ENCODE assay signal across 18 cellular contexts in the genomic region with DNA sequence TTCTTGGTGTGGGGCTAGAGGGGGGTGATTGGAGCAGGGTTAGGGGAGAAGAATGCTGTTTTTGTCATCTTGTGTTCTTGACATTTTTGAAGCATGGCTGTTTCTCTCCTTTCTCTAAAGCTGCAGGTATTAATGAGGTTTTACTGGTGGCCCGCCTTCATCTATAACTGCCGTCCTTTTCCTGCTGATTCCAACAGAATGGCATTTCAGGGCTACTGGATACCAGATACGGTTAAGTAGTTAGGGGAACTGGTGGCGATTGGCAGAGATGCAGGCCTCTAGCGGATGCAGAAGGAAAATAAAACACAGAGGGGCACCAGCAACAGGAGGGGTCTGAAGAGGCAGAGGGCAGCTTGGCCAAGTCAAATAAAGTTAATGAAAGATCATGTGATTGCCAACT.
DNase-seq lines count a peak whose midpoint lies in the region; ATAC-seq, FAIRE-seq and TF ChIP-seq lines count a peak whose summit lies in the region.
"Had no signal": no experiment of that assay in that cellular context is flagged by ENCODE, and none has a peak within 500 bp of the region (broad histone marks: within the 10 kb centered on the region; RNA-seq: fewer than 3 reads in every experiment).

No MANE protein-coding gene starts in this region.

- TF ChIP-seq RAD21 in H1 (IDR thresholded peaks at IDR 0.05 in 1 of 2, conservative IDR thresholded peaks at IDR 0.05 in 1 of 2; ENCODE audit: low read depth in 2 of 2, low read length in 2 of 2) = peak in 1 of 2 experiments; percentile 22; a peak in 1 of 4 replicates

- H3K23ac ChIP-seq in H1 (ENCODE audit: insufficient read length) (no peak overlapping the region), neuronal stem cell (ENCODE audit: low read depth, low read length, poor library complexity) (no peak overlapping the region)

- DNase-seq in Caki2 (ENCODE audit: low read depth) (peak; percentile 88), H1 (ENCODE audit: low read depth in 1 of 2, low spot score in 2 of 2) (no peak), neuronal stem cell (ENCODE audit: low spot score) (no peak), UCSD-AML1 (lab: John Stamatoyannopoulos, UW; ENCODE audit: unreplicated experiment) (no peak), mucosa of gallbladder (ENCODE audit: low spot score) (no peak)
- DNase-seq: CD4-positive, alpha-beta memory T cell; DMS53; EL; NCI-H1105; NCI-H1694 treated with DMSO at 0.1 percent for 48 hours; NCI-H2107; NCI-H524 had no signal

- H3K18ac ChIP-seq in H1 (ENCODE audit: extremely low read depth, low read length) (no peak overlapping the region), neuronal stem cell (ENCODE audit: low read length) (no peak overlapping the region)

- no peak overlapping the region for H4K8ac ChIP-seq in H1 (ENCODE audit: extremely low read depth, insufficient read depth, low read length)
- no peak overlapping the region for H4K8ac ChIP-seq in neuronal stem cell (ENCODE audit: low read depth, low read length)

- peak; percentile 13 for FAIRE-seq in H1 (lab: Jason Lieb, UNC)
- FAIRE-seq: A204.1, K562 had no signal

- H2AK5ac ChIP-seq in H1 (ENCODE audit: low read depth, low read length) = no peak overlapping the region
- no peak overlapping the region for H2AK5ac ChIP-seq in neuronal stem cell (ENCODE audit: low read depth, low read length)

- H2BK12ac ChIP-seq in H1 (ENCODE audit: low read depth, low read length) (no peak overlapping the region), neuronal stem cell (ENCODE audit: low read length) (no peak overlapping the region)

- in situ Hi-C loops in Caki2 (cut with HindIII; ENCODE audit: low pct_unique_long_range_greater_than_20kb, low sequenced_read_pairs) = no loop called here

- H2BK5ac ChIP-seq in H1 (ENCODE audit: low read depth, low read length) = no peak overlapping the region
- H2BK5ac ChIP-seq in neuronal stem cell (ENCODE audit: low read length) = no peak overlapping the region

- H3K79me2 ChIP-seq in H1 (ENCODE audit: control insufficient read depth in 1 of 2, insufficient read depth in 2 of 2, low read length in 2 of 2) = no peaks in the 10 kb centered on the region

- H3K79me1 ChIP-seq in H1 (ENCODE audit: low read depth, low read length) (no peaks in the 10 kb centered on the region), neuronal stem cell (ENCODE audit: low read depth, low read length) (no peaks in the 10 kb centered on the region)

- H3K4ac ChIP-seq in H1 (replicated peaks; ENCODE audit: insufficient read length, low read depth, low read length) (no peak overlapping the region), neuronal stem cell (ENCODE audit: low read length) (no peak overlapping the region)

- no peak overlapping the region for H2BK20ac ChIP-seq in H1 (ENCODE audit: low read length)

- H3K4me1 ChIP-seq in HUES48 (ENCODE audit: control insufficient read depth, insufficient read depth, low read length) (peaks cover 17% of the 10 kb centered on the region), H1 (replicated peaks in 1 of 4; ENCODE audit: control insufficient read depth in 3 of 4, insufficient read depth in 4 of 4, low read length in 3 of 4) (peaks cover 1 to 11% (median 7%) of the 10 kb centered on the region in 4 experiments; a peak in 5 of 7 replicates), neuronal stem cell (ENCODE audit: control insufficient read depth in 2 of 2, insufficient read depth in 1 of 2, low read depth in 1 of 2, low read length in 2 of 2) (peaks cover 9 to 19% of the 10 kb centered on the region in 2 donors)

- H3K4me3 ChIP-seq in HUES48 (ENCODE audit: low read depth, low read length) (no peak overlapping the region), H1 (ENCODE audit: extremely low read depth in 1 of 4, insufficient read depth in 2 of 4, low read depth in 3 of 4, low read length in 4 of 4) (no peak overlapping the region), neuronal stem cell (ENCODE audit: low read length in 2 of 2) (no peak overlapping the region)
- H3K4me3 ChIP-seq: K562 had no signal

- H4K91ac ChIP-seq in H1 (replicated peaks; ENCODE audit: insufficient read length, low read length) = no peak overlapping the region
- H4K91ac ChIP-seq in neuronal stem cell (ENCODE audit: low read depth, low read length, poor library complexity) = no peak overlapping the region

- CTCF ChIA-PET in H1 (lab: Charles Lee; ENCODE audit: partially characterized antibody) = interaction anchor here (1.1 to 1.9 kb wide), 5 partner anchors 11 to 60 kb away, joined by 3 to 9 read pairs (median 4); no protein-coding TSS in a partner anchor

- no peak overlapping the region for H4K5ac ChIP-seq in H1 (ENCODE audit: insufficient read length, low read depth, low read length)

- H3K9ac ChIP-seq in HUES48 (ENCODE audit: low read depth, low read length) = no peak overlapping the region
- no peak overlapping the region for H3K9ac ChIP-seq in H1 (replicated peaks in 1 of 4; ENCODE audit: extremely low read depth in 1 of 4, low read depth in 3 of 4, low read length in 3 of 4)
- H3K9ac ChIP-seq in neuronal stem cell (ENCODE audit: low read depth, low read length, poor library complexity) = no peak overlapping the region

- WGBS in H1 (ENCODE audit: extremely low coverage in 1 of 2, insufficient coverage in 1 of 2, insufficient read length in 1 of 2, insufficient replicate concordance in 2 of 2, low coverage in 1 of 2, low lambda C conversion rate in 2 of 2, missing lambda C conversion rate in 1 of 2), 2 experiments = 64% methylated on average over 5 of the region's 5 CpGs; no CpG with 5 or more reads in 1 of the 2 experiments
- no CpG with 5 or more reads among the region's 5 CpGs for WGBS in neuronal stem cell (ENCODE audit: extremely low coverage in 2 of 2, insufficient read length in 2 of 2, insufficient replicate concordance in 1 of 2), 2 donors

- POLR2A ChIA-PET in H1 (lab: Charles Lee; ENCODE audit: partially characterized antibody) = no interaction called here

- H2BK120ac ChIP-seq in H1 (replicated peaks; ENCODE audit: low read depth, low read length) = no peak overlapping the region
- no peak overlapping the region for H2BK120ac ChIP-seq in neuronal stem cell (ENCODE audit: low read depth, low read length)

- H3K56ac ChIP-seq in H1 (replicated peaks; ENCODE audit: insufficient read length, low read depth, low read length) = no peak overlapping the region

- no peaks in the 10 kb centered on the region for H4K20me1 ChIP-seq in H1 (replicated peaks in 1 of 2; ENCODE audit: control insufficient read depth in 1 of 2, insufficient read depth in 2 of 2, low read length in 2 of 2)

- H3K27ac ChIP-seq in HUES48 (ENCODE audit: low read depth, low read length) (peak overlapping the region; percentile 8), H1 (ENCODE audit: low read depth, low read length) (no peak overlapping the region), neuronal stem cell (replicated peaks; ENCODE audit: low read length) (no peak overlapping the region)

- peak; percentile 11 to 23 (median 16); a peak in 3 of 4 replicates for TF ChIP-seq CTCF in H1 (IDR thresholded peaks at IDR 0.05; ENCODE audit: control extremely low read depth in 1 of 3, insufficient read depth in 1 of 3, low read depth in 1 of 3, low read length in 3 of 3)

- no peak overlapping the region for H3K14ac ChIP-seq in H1 (ENCODE audit: insufficient read length)
- no peak overlapping the region for H3K14ac ChIP-seq in neuronal stem cell (ENCODE audit: low read length)

- ATAC-seq in HG02884 (IDR thresholded peaks at IDR 0.05; ENCODE audit: unreplicated experiment) (no peak), SK-N-SH treated with all-trans-retinoic acid at 6 μM for 48 hours (no peak)
- ATAC-seq: HCT116, K562 had no signal

- H3K27me3 ChIP-seq in HUES48 (ENCODE audit: control insufficient read depth, insufficient read depth, low read length) (no peaks in the 10 kb centered on the region), H1 (replicated peaks in 1 of 4; ENCODE audit: control insufficient read depth in 3 of 4, extremely low read depth in 1 of 4, insufficient read depth in 3 of 4, low read length in 3 of 4) (no peaks in the 10 kb centered on the region), neuronal stem cell (ENCODE audit: control insufficient read depth in 3 of 3, insufficient read depth in 3 of 3, low read depth in 1 of 3, low read length in 3 of 3) (no peaks in the 10 kb centered on the region)

- peak overlapping the region in 1 of 2 experiments; percentile 18; a peak in 1 of 4 replicates for H3K4me2 ChIP-seq in H1 (ENCODE audit: insufficient read depth in 1 of 2, low read depth in 2 of 2, low read length in 2 of 2)
- no peak overlapping the region for H3K4me2 ChIP-seq in neuronal stem cell (ENCODE audit: insufficient read depth, low read length, poor library complexity, severe bottlenecking)

- H3K9me3 ChIP-seq in HUES48 (ENCODE audit: control insufficient read depth, insufficient read depth, low read length) (no peaks in the 10 kb centered on the region), H1 (ENCODE audit: insufficient read depth in 2 of 2, low read depth in 1 of 2, low read length in 1 of 2) (no peaks in the 10 kb centered on the region), neuronal stem cell (replicated peaks in 1 of 2; ENCODE audit: control insufficient read depth in 2 of 2, insufficient read depth in 1 of 2, low read depth in 1 of 2, low read length in 2 of 2) (no peaks in the 10 kb centered on the region)

- no peaks in the 10 kb centered on the region for H3K36me3 ChIP-seq in HUES48 (ENCODE audit: control insufficient read depth, insufficient read depth, low read length)
- H3K36me3 ChIP-seq in H1 (ENCODE audit: control insufficient read depth in 2 of 4, insufficient read depth in 4 of 4, low read length in 3 of 4) = no peaks in the 10 kb centered on the region
- no peaks in the 10 kb centered on the region for H3K36me3 ChIP-seq in neuronal stem cell (replicated peaks in 1 of 2; ENCODE audit: control insufficient read depth in 2 of 2, insufficient read depth in 2 of 2, low read length in 2 of 2)

- no peak for TF ChIP-seq POLR2A in H1 (IDR thresholded peaks at IDR 0.05; ENCODE audit: control extremely low read depth in 1 of 2, low read depth in 2 of 2, low read length in 2 of 2)

- no peak overlapping the region for H2AFZ ChIP-seq in H1 (ENCODE audit: low read length)
- H2AFZ ChIP-seq in neuronal stem cell (ENCODE audit: low read length) = peak overlapping the region; percentile 31

- TF ChIP-seq EP300 in H1 (IDR thresholded peaks at IDR 0.05; ENCODE audit: borderline replicate concordance in 1 of 2, low read depth in 2 of 2, low read length in 2 of 2) = no peak

- no peak overlapping the region for H2BK15ac ChIP-seq in H1 (ENCODE audit: low read length)
- H2BK15ac ChIP-seq in neuronal stem cell (ENCODE audit: low read length) = no peak overlapping the region

- H3K23me2 ChIP-seq in H1 (ENCODE audit: low read depth, low read length) = no peaks in the 10 kb centered on the region

TF ChIP-seq in H1, 55 proteins besides CTCF, POLR2A, EP300 and RAD21 (continues in another document):
- TF ChIP-seq HDAC2 (IDR thresholded peaks at IDR 0.05; ENCODE audit: borderline replicate concordance in 1 of 2, low read depth in 2 of 2, low read length in 2 of 2) (no peak), NRF1 (IDR thresholded peaks at IDR 0.05; ENCODE audit: low read depth, low read length) (no peak)

TF ChIP-seq in SK-N-SH treated with all-trans-retinoic acid at 6 μM for 48 hours, 23 proteins besides CTCF, POLR2A, EP300 and RAD21 (continues in another document):
- TF ChIP-seq ZNF8 (CRISPR knock-in tag; IDR thresholded peaks at IDR 0.05) = no peak
- no peak for TF ChIP-seq ZNF565 (CRISPR knock-in tag; conservative IDR thresholded peaks at IDR 0.05; ENCODE audit: low read depth)
- no peak for TF ChIP-seq ARNTL (CRISPR knock-in tag; IDR thresholded peaks at IDR 0.05; ENCODE audit: borderline replicate concordance, low read depth)
